Comparison of ENCODE assay signal across 1 cellular context in genomic region chr2:231100990-231101389, GRCh38.
TF ChIP-seq lines count a peak whose summit lies in the region.

No MANE protein-coding gene starts in this region.

TF ChIP-seq in HepG2, 621 proteins besides CTCF, POLR2A, EP300 and RAD21 (continued from another document and continues in another):
- TF ChIP-seq RBFOX2 (IDR thresholded peaks at IDR 0.05; ENCODE audit: low read depth, low read length): no peak
- peak; percentile 43; the same call in 1 of the 2 replicates for TF ChIP-seq HDAC2 (CRISPR knock-in tag; IDR thresholded peaks at IDR 0.05)
- TF ChIP-seq TFDP2 (CRISPR knock-in tag; IDR thresholded peaks at IDR 0.05): no peak
- no peak for TF ChIP-seq MAFK (conservative IDR thresholded peaks at IDR 0.05 in 1 of 2, IDR thresholded peaks at IDR 0.05 in 1 of 2; ENCODE audit: low read length in 2 of 2)
- TF ChIP-seq FOXP1 (IDR thresholded peaks at IDR 0.05): no peak
- TF ChIP-seq FOXP1 (CRISPR knock-in tag; IDR thresholded peaks at IDR 0.05): peak; percentile 53; the same call in 1 of the 2 replicates
- TF ChIP-seq TMF1 (CRISPR knock-in tag; IDR thresholded peaks at IDR 0.05; ENCODE audit: low read depth): no peak
- no peak for TF ChIP-seq CBFB (CRISPR knock-in tag; IDR thresholded peaks at IDR 0.05)
- no peak for TF ChIP-seq ZNF83 (CRISPR knock-in tag; IDR thresholded peaks at IDR 0.05; ENCODE audit: borderline replicate concordance)
- TF ChIP-seq ZNF260 (CRISPR knock-in tag; IDR thresholded peaks at IDR 0.05; ENCODE audit: borderline replicate concordance, low read depth): no peak
- TF ChIP-seq HNF4A (CRISPR knock-in tag; IDR thresholded peaks at IDR 0.05): peak; percentile 60
- peak; percentile 57 for TF ChIP-seq PATZ1 (CRISPR knock-in tag; IDR thresholded peaks at IDR 0.05)
- TF ChIP-seq ARID3A (IDR thresholded peaks at IDR 0.05; ENCODE audit: low read depth, low read length): no peak
- TF ChIP-seq MBD4 (IDR thresholded peaks at IDR 0.05; ENCODE audit: borderline replicate concordance, low read length): no peak
- no peak for TF ChIP-seq ZMYM4 (CRISPR knock-in tag; IDR thresholded peaks at IDR 0.05)
- TF ChIP-seq PPARG (CRISPR knock-in tag; conservative IDR thresholded peaks at IDR 0.05): 0 out of 2 replicates have a peak, but pooled peaks have one; percentile 21
- no peak for TF ChIP-seq LCORL (IDR thresholded peaks at IDR 0.05)
- TF ChIP-seq LCORL (CRISPR knock-in tag; IDR thresholded peaks at IDR 0.05): no peak
- TF ChIP-seq ZNF609 (CRISPR knock-in tag; IDR thresholded peaks at IDR 0.05; ENCODE audit: borderline replicate concordance): peak; percentile 51; the same call in 1 of the 2 replicates
- no peak for TF ChIP-seq FIP1L1 (IDR thresholded peaks at IDR 0.05; ENCODE audit: borderline replicate concordance, insufficient read depth, low read depth, low read length)
- no peak for TF ChIP-seq ZNF570 (CRISPR knock-in tag; IDR thresholded peaks at IDR 0.05; ENCODE audit: borderline replicate concordance)
- TF ChIP-seq ZC3H13 (CRISPR knock-in tag; IDR thresholded peaks at IDR 0.05): no peak
- TF ChIP-seq GTF3A (CRISPR knock-in tag; conservative IDR thresholded peaks at IDR 0.05): 0 out of 2 replicates have a peak, but pooled peaks have one; percentile 18
- TF ChIP-seq ESRRA (CRISPR knock-in tag; IDR thresholded peaks at IDR 0.05; ENCODE audit: low read depth): no peak
- TF ChIP-seq ZNF709 (CRISPR knock-in tag; IDR thresholded peaks at IDR 0.05): no peak
- TF ChIP-seq TOPORS (CRISPR knock-in tag; IDR thresholded peaks at IDR 0.05): no peak
- no peak for TF ChIP-seq SALL2 (CRISPR knock-in tag; IDR thresholded peaks at IDR 0.05)
- TF ChIP-seq MED13 (CRISPR knock-in tag; IDR thresholded peaks at IDR 0.05): no peak
- no peak for TF ChIP-seq MZF1 (CRISPR knock-in tag; IDR thresholded peaks at IDR 0.05; ENCODE audit: borderline replicate concordance)
- 0 out of 2 replicates have a peak, but pooled peaks have one; percentile 33 for TF ChIP-seq TARDBP (CRISPR knock-in tag; IDR thresholded peaks at IDR 0.05)
- no peak for TF ChIP-seq SMC3 (IDR thresholded peaks at IDR 0.05; ENCODE audit: low read length)
- no peak for TF ChIP-seq ZNF768 (CRISPR knock-in tag; IDR thresholded peaks at IDR 0.05)
- TF ChIP-seq ZNF605 (CRISPR knock-in tag; IDR thresholded peaks at IDR 0.05): no peak
- TF ChIP-seq ZBTB3 (CRISPR knock-in tag; IDR thresholded peaks at IDR 0.05; ENCODE audit: borderline replicate concordance, low read depth): no peak
- TF ChIP-seq ZNF124 (CRISPR knock-in tag; IDR thresholded peaks at IDR 0.05): no peak
- no peak for TF ChIP-seq ZBTB46 (CRISPR knock-in tag; IDR thresholded peaks at IDR 0.05; ENCODE audit: borderline replicate concordance)
- TF ChIP-seq NFAT5 (CRISPR knock-in tag; IDR thresholded peaks at IDR 0.05): no peak
- TF ChIP-seq SOX6 (IDR thresholded peaks at IDR 0.05): no peak
- peak; percentile 45; the same call in 1 of the 2 replicates for TF ChIP-seq SOX6 (CRISPR knock-in tag; IDR thresholded peaks at IDR 0.05)
- TF ChIP-seq HMG20B (CRISPR knock-in tag; conservative IDR thresholded peaks at IDR 0.05): peak; percentile 92
- TF ChIP-seq ZNF501 (CRISPR knock-in tag; IDR thresholded peaks at IDR 0.05): no peak
- 0 out of 2 replicates have a peak, but pooled peaks have one; percentile 21 for TF ChIP-seq SOX5 (CRISPR knock-in tag; IDR thresholded peaks at IDR 0.05; ENCODE audit: borderline replicate concordance)
- no peak for TF ChIP-seq BRF2 (CRISPR knock-in tag; IDR thresholded peaks at IDR 0.05)
- no peak for TF ChIP-seq ZNF362 (CRISPR knock-in tag; IDR thresholded peaks at IDR 0.05; ENCODE audit: borderline replicate concordance)
- peak; percentile 47; the same call in 1 of the 2 replicates for TF ChIP-seq NCOA2 (CRISPR knock-in tag; IDR thresholded peaks at IDR 0.05)
